ENCODE assay signal across 1 cellular context in genomic region chr17:7218166-7218565, GRCh38.
TF ChIP-seq lines count a peak whose summit lies in the region.

No MANE protein-coding gene starts in this region.

TF ChIP-seq in HEK293T, 16 proteins besides CTCF, POLR2A, EP300 and RAD21 (continued from another document):
- TF ChIP-seq PKNOX1 (IDR thresholded peaks at IDR 0.05) = no peak
- no peak for TF ChIP-seq FOXK2 (IDR thresholded peaks at IDR 0.05)
